In the genomic region with DNA sequence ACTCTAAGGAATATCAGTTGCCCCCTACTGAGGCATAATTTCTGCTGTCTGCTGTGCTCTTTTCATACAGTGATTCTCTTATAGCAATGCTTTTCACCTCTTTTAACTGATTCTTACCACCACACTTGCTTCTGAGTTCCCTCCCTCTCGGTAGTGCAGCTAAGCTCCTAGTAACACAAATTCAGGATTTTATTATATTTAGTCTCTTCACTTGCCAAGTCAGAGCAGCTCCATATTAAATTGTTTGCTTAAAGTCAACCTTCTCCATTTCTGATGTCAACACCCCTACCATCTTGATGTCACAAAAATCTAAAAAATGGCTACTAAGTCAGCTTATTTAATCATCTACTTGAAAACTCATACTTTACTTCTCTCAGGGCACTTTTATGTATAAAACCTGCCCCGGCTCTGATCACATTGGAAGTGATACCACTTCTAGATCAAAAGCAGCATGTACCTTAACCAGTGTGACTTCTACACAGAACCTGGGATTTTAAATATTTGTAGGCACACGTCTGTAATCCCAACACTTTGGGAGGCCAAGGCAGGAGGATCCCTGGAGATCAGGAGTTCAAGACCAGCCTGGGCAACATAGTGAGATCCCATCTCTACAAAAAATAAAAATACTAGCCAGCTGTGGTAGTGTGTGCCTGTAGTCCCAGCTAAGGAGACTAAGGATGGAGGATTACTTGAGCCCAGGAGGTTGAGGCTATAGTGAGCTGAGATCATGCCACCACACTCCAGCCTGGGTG, we compare ENCODE assay signal across 22 cellular contexts. TPM values are rescaled to one million over a fixed set of nuclear protein-coding genes. Genes with fewer than 3 reads are reported as not detected.
DNase-seq lines count a peak whose midpoint lies in the region; ATAC-seq lines count a peak whose summit lies in the region.
"Had no signal": no experiment of that assay in that cellular context is flagged by ENCODE, and none has a peak within 500 bp of the region (broad histone marks: within the 10 kb centered on the region; RNA-seq: fewer than 3 reads in every experiment).

No MANE protein-coding gene starts in this region.

- peaks cover 4 to 16% (median 9%) of the 10 kb centered on the region in 4 donors for H3K4me1 Mint-ChIP-seq in CD4-positive, CD25-positive, alpha-beta regulatory T cell
- peaks cover 9 to 28% (median 14%) of the 10 kb centered on the region in 4 donors for H3K4me1 Mint-ChIP-seq in CD4-positive, alpha-beta memory T cell
- H3K4me1 Mint-ChIP-seq in activated CD8-positive, alpha-beta T cell treated with anti-CD3 and anti-CD28 coated beads, Interleukin-2, amount 10 ng/mL, durations not matched to agents 7 days and 5 days (ENCODE audit: low read depth) = peaks cover 10% of the 10 kb centered on the region
- H3K4me1 Mint-ChIP-seq in naive thymus-derived CD4-positive, alpha-beta T cell = peaks cover 10 to 32% (median 22%) of the 10 kb centered on the region in 7 donors

- H3K27me3 Mint-ChIP-seq in CD4-positive, CD25-positive, alpha-beta regulatory T cell = no peaks in the 10 kb centered on the region
- no peaks in the 10 kb centered on the region for H3K27me3 Mint-ChIP-seq in CD4-positive, alpha-beta memory T cell
- no peaks in the 10 kb centered on the region for H3K27me3 Mint-ChIP-seq in activated CD8-positive, alpha-beta T cell treated with anti-CD3 and anti-CD28 coated beads, Interleukin-2, amount 10 ng/mL, durations not matched to agents 7 days and 5 days (ENCODE audit: low read depth)
- H3K27me3 Mint-ChIP-seq in naive thymus-derived CD4-positive, alpha-beta T cell = no peaks in the 10 kb centered on the region

- H3K27me3 ChIP-seq in CD4-positive, CD25-positive, alpha-beta regulatory T cell (ENCODE audit: control insufficient read depth, insufficient read depth, low read length) = no peaks in the 10 kb centered on the region
- H3K27me3 ChIP-seq in CD4-positive, alpha-beta memory T cell (ENCODE audit: insufficient read depth, low read length) = no peaks in the 10 kb centered on the region
- H3K27me3 ChIP-seq in naive thymus-derived CD4-positive, alpha-beta T cell (ENCODE audit: control insufficient read depth in 2 of 2, insufficient read depth in 2 of 2, low read length in 2 of 2) = no peaks in the 10 kb centered on the region
- H3K27me3 ChIP-seq: heart right ventricle had no signal

- no peak overlapping the region for H3K4me3 Mint-ChIP-seq in CD4-positive, CD25-positive, alpha-beta regulatory T cell
- H3K4me3 Mint-ChIP-seq in CD4-positive, alpha-beta memory T cell = peak overlapping the region in 1 of 8 donors; percentile 1
- no peak overlapping the region for H3K4me3 Mint-ChIP-seq in activated CD8-positive, alpha-beta T cell treated with anti-CD3 and anti-CD28 coated beads, Interleukin-2, amount 10 ng/mL, durations not matched to agents 7 days and 5 days
- H3K4me3 Mint-ChIP-seq in naive thymus-derived CD4-positive, alpha-beta T cell = no peak overlapping the region

- H3K4me1 ChIP-seq in CD4-positive, CD25-positive, alpha-beta regulatory T cell (ENCODE audit: control insufficient read depth, insufficient read depth, low read length, poor library complexity, severe bottlenecking) = no peaks in the 10 kb centered on the region
- no peaks in the 10 kb centered on the region for H3K4me1 ChIP-seq in CD4-positive, alpha-beta memory T cell (ENCODE audit: insufficient read depth, low read length)
- H3K4me1 ChIP-seq in naive thymus-derived CD4-positive, alpha-beta T cell (ENCODE audit: control insufficient read depth in 2 of 2, insufficient read depth in 2 of 2, low read length in 2 of 2) = peaks cover 0 to 9% of the 10 kb centered on the region in 2 donors
- H3K4me1 ChIP-seq: HAP-1 had no signal

- H3K36me3 ChIP-seq in CD4-positive, CD25-positive, alpha-beta regulatory T cell (ENCODE audit: control insufficient read depth, insufficient read depth, low read length) = peaks cover 68% of the 10 kb centered on the region
- peaks cover 43% of the 10 kb centered on the region for H3K36me3 ChIP-seq in CD4-positive, alpha-beta memory T cell (ENCODE audit: insufficient read depth, low read length)
- H3K36me3 ChIP-seq in naive thymus-derived CD4-positive, alpha-beta T cell (ENCODE audit: control insufficient read depth in 2 of 3, insufficient read depth in 3 of 3, low read length in 3 of 3) = peaks cover 25 to 63% (median 40%) of the 10 kb centered on the region in 3 experiments

- peaks cover 45% of the 10 kb centered on the region for H3K36me3 Mint-ChIP-seq in CD4-positive, CD25-positive, alpha-beta regulatory T cell
- peaks cover 48 to 66% of the 10 kb centered on the region in 2 donors for H3K36me3 Mint-ChIP-seq in CD4-positive, alpha-beta memory T cell
- peaks cover 61% of the 10 kb centered on the region for H3K36me3 Mint-ChIP-seq in activated CD8-positive, alpha-beta T cell treated with anti-CD3 and anti-CD28 coated beads, Interleukin-2, amount 10 ng/mL, durations not matched to agents 7 days and 5 days (ENCODE audit: low read depth)
- peaks cover 11 to 46% (median 40%) of the 10 kb centered on the region in 5 donors for H3K36me3 Mint-ChIP-seq in naive thymus-derived CD4-positive, alpha-beta T cell

- POLR2A ChIA-PET in CD4-positive, alpha-beta memory T cell (lab: Charles Lee; ENCODE audit: partially characterized antibody) = interaction anchor here (1.6 kb wide), 1 partner anchor 18 kb away, joined by 4 read pairs; no protein-coding TSS in a partner anchor
- POLR2A ChIA-PET in activated CD8-positive, alpha-beta T cell treated with anti-CD3 and anti-CD28 coated beads, Interleukin-2, amount 10 ng/mL, durations not matched to agents 7 days and 5 days (lab: Charles Lee) = no interaction called here
- POLR2A ChIA-PET in naive thymus-derived CD4-positive, alpha-beta T cell (lab: Charles Lee) = interaction anchor here (0.6 to 1.0 kb wide), 2 partner anchors 41 to 310 kb away, joined by 3 to 6 read pairs; no protein-coding TSS in a partner anchor

- CTCF ChIA-PET in CD4-positive, alpha-beta memory T cell (lab: Charles Lee; ENCODE audit: partially characterized antibody) = interaction anchor here (1.3 kb wide), 1 partner anchor 29 kb away, joined by 3 read pairs; no protein-coding TSS in a partner anchor
- CTCF ChIA-PET in activated CD8-positive, alpha-beta T cell treated with anti-CD3 and anti-CD28 coated beads, Interleukin-2, amount 10 ng/mL, durations not matched to agents 7 days and 5 days (lab: Charles Lee) = no interaction called here
- CTCF ChIA-PET in naive thymus-derived CD4-positive, alpha-beta T cell (lab: Charles Lee) = no interaction called here

- H3K4me3 ChIP-seq in CD4-positive, CD25-positive, alpha-beta regulatory T cell (ENCODE audit: low read depth, low read length) = no peak overlapping the region
- H3K4me3 ChIP-seq in CD4-positive, alpha-beta memory T cell (ENCODE audit: low read length in 2 of 2) = no peak overlapping the region
- no peak overlapping the region for H3K4me3 ChIP-seq in naive thymus-derived CD4-positive, alpha-beta T cell (ENCODE audit: low read length)
- H3K4me3 ChIP-seq: HAP-1, heart right ventricle, SK-N-MC had no signal

- no peak for DNase-seq in CD4-positive, CD25-positive, alpha-beta regulatory T cell
- no peak for DNase-seq in CD4-positive, alpha-beta memory T cell
- DNase-seq in activated CD8-positive, alpha-beta T cell treated with anti-CD3 and anti-CD28 coated beads, Interleukin-2, amount 10 ng/mL, durations not matched to agents 7 days and 5 days = no peak
- DNase-seq in naive thymus-derived CD4-positive, alpha-beta T cell = no peak
- DNase-seq in middle frontal gyrus (ENCODE audit: extremely low spot score, low spot score) (no peak), MV-4-11 (lab: John Stamatoyannopoulos, UW) (no peak)
- DNase-seq: activated effector memory CD4-positive, alpha-beta T cell treated with anti-CD3 and anti-CD28 coated beads, Interleukin-2, amount 50 U/mL, for 16 hours; caudate nucleus; COR-L47; DMS79; heart right ventricle; mesendoderm; NCI-H1048; NCI-H1930; NCI-H226; NCI-H774; posterior cingulate gyrus had no signal

- ATAC-seq in CD4-positive, CD25-positive, alpha-beta regulatory T cell (ENCODE audit: low read depth in 2 of 2) = no peak
- no peak for ATAC-seq in activated CD8-positive, alpha-beta T cell treated with anti-CD3 and anti-CD28 coated beads, Interleukin-2, amount 10 ng/mL, durations not matched to agents 7 days and 5 days
- no peak for ATAC-seq in naive thymus-derived CD4-positive, alpha-beta T cell
- ATAC-seq in HG03342 (IDR thresholded peaks at IDR 0.05; ENCODE audit: unreplicated experiment) = no peak
- ATAC-seq: activated CD4-positive, CD25-positive, alpha-beta regulatory T cell treated with anti-CD3 and anti-CD28 coated beads, Interleukin-2, amount 50 U/mL, for 24 hours had no signal

- H3K27ac ChIP-seq in CD4-positive, CD25-positive, alpha-beta regulatory T cell (ENCODE audit: insufficient read depth, low read length, poor library complexity, severe bottlenecking) = peak overlapping the region; percentile 27
- no peak overlapping the region for H3K27ac ChIP-seq in CD4-positive, alpha-beta memory T cell (ENCODE audit: low read depth, low read length)
- peak overlapping the region; percentile 1 for H3K27ac ChIP-seq in naive thymus-derived CD4-positive, alpha-beta T cell (ENCODE audit: low read depth, low read length)
- H3K27ac ChIP-seq: heart right ventricle, RWPE1, SK-N-MC had no signal

- intact Hi-C loops in CD4-positive, alpha-beta memory T cell (cut with micrococcal nuclease) = no loop called here
- intact Hi-C loops in naive thymus-derived CD4-positive, alpha-beta T cell (cut with micrococcal nuclease) = loop anchor here (2.0 to 5.0 kb wide), 2 partner anchors 34 to 73 kb away; partner anchors contain the start of gene TASOR2 (in 1 of the 2)

- peak overlapping the region; percentile 37 to 80 (median 62) for H3K27ac Mint-ChIP-seq in CD4-positive, CD25-positive, alpha-beta regulatory T cell
- peak overlapping the region in 6 of 7 donors; percentile 5 to 82 (median 32) for H3K27ac Mint-ChIP-seq in CD4-positive, alpha-beta memory T cell
- H3K27ac Mint-ChIP-seq in activated CD8-positive, alpha-beta T cell treated with anti-CD3 and anti-CD28 coated beads, Interleukin-2, amount 10 ng/mL, durations not matched to agents 7 days and 5 days = peak overlapping the region; percentile 14
- H3K27ac Mint-ChIP-seq in naive thymus-derived CD4-positive, alpha-beta T cell = peak overlapping the region; percentile 21 to 87 (median 68)

- H3K9me3 Mint-ChIP-seq in CD4-positive, CD25-positive, alpha-beta regulatory T cell = no peaks in the 10 kb centered on the region
- H3K9me3 Mint-ChIP-seq in CD4-positive, alpha-beta memory T cell = no peaks in the 10 kb centered on the region
- no peaks in the 10 kb centered on the region for H3K9me3 Mint-ChIP-seq in activated CD8-positive, alpha-beta T cell treated with anti-CD3 and anti-CD28 coated beads, Interleukin-2, amount 10 ng/mL, durations not matched to agents 7 days and 5 days (ENCODE audit: insufficient read depth)
- no peaks in the 10 kb centered on the region for H3K9me3 Mint-ChIP-seq in naive thymus-derived CD4-positive, alpha-beta T cell

- H3K9me3 ChIP-seq in CD4-positive, CD25-positive, alpha-beta regulatory T cell (ENCODE audit: control insufficient read depth in 2 of 2, low read length in 2 of 2) = no peaks in the 10 kb centered on the region
- no peaks in the 10 kb centered on the region for H3K9me3 ChIP-seq in CD4-positive, alpha-beta memory T cell (ENCODE audit: control insufficient read depth in 1 of 2, low read length in 2 of 2)
- no peaks in the 10 kb centered on the region for H3K9me3 ChIP-seq in naive thymus-derived CD4-positive, alpha-beta T cell (ENCODE audit: control insufficient read depth in 2 of 3, low read length in 3 of 3)
- H3K9me3 ChIP-seq: HAP-1, heart right ventricle had no signal

RNA-seq across cellular contexts. Expression of gene GDI2, which starts 55.3 kb away (rescaled TPM):
- 114 TPM for total RNA-seq in CD4-positive, CD25-positive, alpha-beta regulatory T cell
- 100 to 1,000 TPM; 197 to 250 (median 243) TPM for polyA plus RNA-seq in CD4-positive, CD25-positive, alpha-beta regulatory T cell
- total RNA-seq in CD4-positive, alpha-beta memory T cell = 100 to 1,000 TPM; 137 to 140 TPM
- polyA plus RNA-seq in CD4-positive, alpha-beta memory T cell = 100 to 1,000 TPM; 193 to 248 TPM
- total RNA-seq in activated CD8-positive, alpha-beta T cell treated with anti-CD3 and anti-CD28 coated beads, Interleukin-2, amount 10 ng/mL, durations not matched to agents 7 days and 5 days = 100 to 1,000 TPM; 237 to 243 TPM
- total RNA-seq in naive thymus-derived CD4-positive, alpha-beta T cell = 100 to 1,000 TPM in 4 of 5 experiments, 10 to 100 TPM in 1; 85.3 to 236 (median 121) TPM
- polyA plus RNA-seq in naive thymus-derived CD4-positive, alpha-beta T cell = 100 to 1,000 TPM; 144 to 186 TPM

Comparison
In these comparisons a context has a peak if more than half of its experiments do, and no peak if none do; other contexts are left out.
1. H3K27ac Mint-ChIP-seq: peak in every context shown above with its lines; median percentile 68 in naive thymus-derived CD4-positive, alpha-beta T cell; 62 in CD4-positive, CD25-positive, alpha-beta regulatory T cell; 32 in CD4-positive, alpha-beta memory T cell; 14 in activated CD8-positive, alpha-beta T cell treated with anti-CD3 and anti-CD28 coated beads, Interleukin-2, amount 10 ng/mL, durations not matched to agents 7 days and 5 days.